ENCODE assay signal across 8 cellular contexts in the genomic region with DNA sequence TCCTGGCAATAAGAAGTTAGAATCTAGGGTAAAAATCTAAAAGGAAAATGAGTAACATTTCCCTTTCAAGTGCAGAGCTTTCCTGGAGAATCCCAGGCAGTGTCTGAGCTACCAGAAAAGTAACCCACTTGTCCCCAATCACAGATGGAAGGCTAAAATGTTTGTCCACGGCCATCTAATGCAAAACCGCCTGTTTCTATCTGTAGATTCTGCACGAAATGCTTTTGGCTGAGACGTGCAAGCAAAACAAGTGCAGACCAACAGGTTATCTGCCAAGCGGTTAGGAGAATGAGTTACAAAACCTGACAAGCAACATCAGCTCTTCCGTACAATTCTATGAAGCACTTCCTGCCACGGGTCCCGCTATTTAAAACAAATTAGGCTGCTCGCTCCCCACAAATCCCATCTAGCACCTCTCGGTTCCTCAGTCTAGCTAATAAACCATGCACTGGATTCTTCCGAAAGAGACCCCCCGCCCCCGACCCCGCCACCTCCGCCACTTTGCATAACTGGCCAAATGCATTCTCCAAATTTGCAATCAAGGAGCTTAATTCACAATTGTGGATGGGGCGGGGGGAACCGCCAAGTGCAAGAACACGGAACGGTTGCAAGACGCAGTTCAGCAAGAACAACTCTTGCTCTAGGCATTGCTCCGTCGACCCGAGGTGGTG. TPM values are rescaled to one million over a fixed set of nuclear protein-coding genes. Genes with fewer than 3 reads are reported as not detected.
DNase-seq lines count a peak whose midpoint lies in the region; ATAC-seq and TF ChIP-seq lines count a peak whose summit lies in the region.

No MANE protein-coding gene starts in this region.

- peaks cover 16% of the 10 kb centered on the region for H3K4me1 Mint-ChIP-seq in mesothelial cell of epicardium

- H3K9me3 ChIP-seq in SJSA1 (replicated peaks) (no peaks in the 10 kb centered on the region), colonic mucosa (no peaks in the 10 kb centered on the region), uterus (no peaks in the 10 kb centered on the region)

- peak overlapping the region; percentile 65 to 90 for H3K9ac ChIP-seq in colonic mucosa (ENCODE audit: low read depth in 2 of 2, low read length in 2 of 2)

- H3K36me3 Mint-ChIP-seq in mesothelial cell of epicardium, result peaks cover 3% of the 10 kb centered on the region

- peaks cover 30% of the 10 kb centered on the region for H3K36me3 ChIP-seq in SJSA1
- H3K36me3 ChIP-seq in colonic mucosa, result no peaks in the 10 kb centered on the region
- H3K36me3 ChIP-seq in uterus, result no peaks in the 10 kb centered on the region

- peak overlapping the region; percentile 83; the same call in 1 of the 2 replicates for H3K27ac ChIP-seq in SJSA1
- peak overlapping the region; percentile 97 for H3K27ac ChIP-seq in colonic mucosa
- H3K27ac ChIP-seq in uterus, result peak overlapping the region; percentile 94 to 95

- TF ChIP-seq POLR2A in uterus (IDR thresholded peaks at IDR 0.05), result no peak

- peak overlapping the region; percentile 89 for H3K4me3 ChIP-seq in SJSA1
- H3K4me3 ChIP-seq in colonic mucosa, result peak overlapping the region; percentile 100
- H3K4me3 ChIP-seq in uterus, result peak overlapping the region; percentile 79 to 90

- no peaks in the 10 kb centered on the region for H3K9me3 Mint-ChIP-seq in mesothelial cell of epicardium

- peak; percentile 8 for ATAC-seq in GM18519 (IDR thresholded peaks at IDR 0.05; ENCODE audit: low FRiP score, unreplicated experiment)
- peak; percentile 26 for ATAC-seq in HG03342 (IDR thresholded peaks at IDR 0.05; ENCODE audit: unreplicated experiment)
- no peak for ATAC-seq in activated CD4-positive, CD25-positive, alpha-beta regulatory T cell treated with anti-CD3 and anti-CD28 coated beads, Interleukin-2, amount 50 U/mL, for 24 hours

- peak overlapping the region; percentile 84 for H3K4me3 Mint-ChIP-seq in mesothelial cell of epicardium

- DNase-seq in Ammon's horn (ENCODE audit: low spot score) (peak; percentile 48), SJSA1 (ENCODE audit: low read depth in 1 of 2, low spot score in 2 of 2) (no peak), colonic mucosa (peak; percentile 22), mesothelial cell of epicardium (ENCODE audit: low spot score in 2 of 2, unreplicated experiment in 2 of 2) (no peak), uterus (no peak)

- H3K27me3 Mint-ChIP-seq in mesothelial cell of epicardium (ENCODE audit: low read depth), result no peaks in the 10 kb centered on the region

- TF ChIP-seq CTCF in colonic mucosa (IDR thresholded peaks at IDR 0.05), result no peak
- TF ChIP-seq CTCF in mesothelial cell of epicardium (IDR thresholded peaks at IDR 0.05; ENCODE audit: unreplicated experiment), result no peak
- no peak for TF ChIP-seq CTCF in uterus (IDR thresholded peaks at IDR 0.05)

- peaks cover 13% of the 10 kb centered on the region for H3K4me1 ChIP-seq in SJSA1 (replicated peaks)
- H3K4me1 ChIP-seq in colonic mucosa, result no peaks in the 10 kb centered on the region
- no peaks in the 10 kb centered on the region for H3K4me1 ChIP-seq in uterus

- no peaks in the 10 kb centered on the region for H3K27me3 ChIP-seq in SJSA1 (replicated peaks)
- H3K27me3 ChIP-seq in colonic mucosa, result no peaks in the 10 kb centered on the region
- H3K27me3 ChIP-seq in uterus, result no peaks in the 10 kb centered on the region

- intact Hi-C loops in colonic mucosa (cut with DNase I) (no loop called here), uterus (cut with DNase I; ENCODE audit: low total_unique reads) (no loop called here)

- peak overlapping the region; percentile 95 for H3K27ac Mint-ChIP-seq in mesothelial cell of epicardium

RNA-seq across cellular contexts. Expression of a gene that starts 1.4 kb away (rescaled TPM):
- total RNA-seq in SJSA1 (2014; rRNA removed; shearing (Covaris generic)), result 78.5 and 112 TPM in 2 replicates
- total RNA-seq in colonic mucosa (10 to 100 TPM; 17.5 to 34.9 TPM), mesothelial cell of epicardium (109 to 113 TPM (median 110 TPM) in 3 replicates), uterus (10 to 100 TPM; 26.4 to 80.7 (median 48.4) TPM)

Comparison
In these comparisons a context has a peak if more than half of its experiments do, and no peak if none do; other contexts are left out.
1. DNase-seq: peak in Ammon's horn (single experiment) and colonic mucosa (single experiment); none in SJSA1 (0 of 2), mesothelial cell of epicardium (0 of 2) and uterus (0 of 2).
2. ATAC-seq: peak in GM18519 (single experiment) and HG03342 (single experiment); none in activated CD4-positive, CD25-positive, alpha-beta regulatory T cell treated with anti-CD3 and anti-CD28 coated beads, Interleukin-2, amount 50 U/mL, for 24 hours (0 of 2).
3. Peak in every context shown above with its lines, with median percentiles within 50 percentile points of each other: H3K27ac ChIP-seq and H3K4me3 ChIP-seq.